Comparison of ENCODE assay signal across 10 cellular contexts in the genomic region with DNA sequence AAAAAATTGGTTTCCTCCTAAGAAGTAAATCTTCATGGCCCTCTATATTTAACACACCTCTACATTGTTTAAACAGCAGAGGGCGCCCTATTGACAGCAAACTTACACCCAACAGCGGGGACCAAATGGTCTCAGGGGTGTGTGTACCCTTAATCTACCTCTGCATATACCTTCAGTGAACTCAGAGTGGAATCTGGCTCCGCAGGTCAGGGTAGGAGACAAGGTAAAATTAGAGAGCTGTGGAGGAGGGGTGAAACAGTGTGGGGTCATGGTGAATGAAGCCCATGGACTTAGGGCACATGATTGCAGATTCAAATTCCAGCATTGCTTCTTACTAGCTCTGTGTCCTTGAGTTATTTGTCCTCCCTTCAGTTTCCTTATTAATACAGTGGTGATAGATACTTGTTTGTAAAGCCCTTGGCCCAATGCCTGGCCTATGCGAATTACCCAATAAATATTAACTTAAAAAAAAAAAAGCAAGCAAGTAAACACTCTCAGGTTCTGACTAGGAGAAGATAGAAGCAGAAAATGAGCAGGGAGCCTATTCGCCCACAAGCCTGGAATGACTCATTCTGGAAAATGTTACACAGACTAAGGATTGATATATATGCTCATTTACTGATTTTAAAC.
DNase-seq lines count a peak whose midpoint lies in the region; ATAC-seq and TF ChIP-seq lines count a peak whose summit lies in the region.
"Had no signal": no experiment of that assay in that cellular context is flagged by ENCODE, and none has a peak within 500 bp of the region (broad histone marks: within the 10 kb centered on the region; RNA-seq: fewer than 3 reads in every experiment).

No MANE protein-coding gene starts in this region.

- intact Hi-C loops in esophagus muscularis mucosa (cut with DNase I) = no loop called here

- in situ Hi-C loops in KBM-7 (cut with MboI; ENCODE audit: low pct_unique_long_range_greater_than_20kb, low sequenced_read_pairs) = loop anchor here (25.0 kb wide), 1 partner anchor 611 kb away; no protein-coding TSS in a partner anchor

- H3K27me3 ChIP-seq in esophagus muscularis mucosa = peaks cover 0 to 6% (median 0%) of the 10 kb centered on the region in 4 donors
- H3K27me3 ChIP-seq: neutrophil had no signal

- ATAC-seq in GM19328 (IDR thresholded peaks at IDR 0.05; ENCODE audit: unreplicated experiment) = no peak

- no peak overlapping the region for H3K4me3 ChIP-seq in esophagus muscularis mucosa

- H3K36me3 ChIP-seq in esophagus muscularis mucosa = no peaks in the 10 kb centered on the region
- H3K36me3 ChIP-seq: neutrophil had no signal

- no peak for TF ChIP-seq EP300 in esophagus muscularis mucosa (IDR thresholded peaks at IDR 0.05)

- no peaks in the 10 kb centered on the region for H3K4me1 ChIP-seq in esophagus muscularis mucosa

- H3K9me3 ChIP-seq in esophagus muscularis mucosa = no peaks in the 10 kb centered on the region
- H3K9me3 ChIP-seq: neutrophil had no signal

- TF ChIP-seq POLR2A in esophagus muscularis mucosa (IDR thresholded peaks at IDR 0.05; ENCODE audit: low read depth) = no peak

- WGBS in esophagus muscularis mucosa = 37% methylated on average over 5 of the region's 5 CpGs

- H3K27ac ChIP-seq in esophagus muscularis mucosa (replicated peaks in 1 of 4) = no peak overlapping the region
- H3K27ac ChIP-seq: neutrophil had no signal

- peak; percentile 33 for DNase-seq in NCI-H2081 (lab: John Stamatoyannopoulos, UW)
- DNase-seq in NCI-H2081 treated with DMSO at 0.1 percent for 48 hours (lab: John Stamatoyannopoulos, UW) = no peak
- peak; percentile 59 for DNase-seq in KBM-7
- DNase-seq in SK-N-DZ (ENCODE audit: low spot score) = peak; percentile 29
- peak; percentile 61 for DNase-seq in iPS-NIHi7 (ENCODE audit: extremely low spot score)
- no peak for DNase-seq in esophagus muscularis mucosa (ENCODE audit: extremely low spot score)
- DNase-seq in mesenteric fat pad (ENCODE audit: low spot score) = no peak
- DNase-seq: activated B cell treated with CpG ODN at 0.5 μM for 24 hours had no signal

- peak in 1 of 3 experiments; percentile 20 for TF ChIP-seq CTCF in esophagus muscularis mucosa (IDR thresholded peaks at IDR 0.05)

Comparison
In these comparisons a context has a peak if more than half of its experiments do, and no peak if none do; other contexts are left out.
1. DNase-seq: peak in NCI-H2081 (2 of 2), KBM-7 (single experiment), SK-N-DZ (single experiment) and iPS-NIHi7 (single experiment); none in NCI-H2081 treated with DMSO at 0.1 percent for 48 hours (single experiment), esophagus muscularis mucosa (single experiment) and mesenteric fat pad (single experiment).